In the genomic region with DNA sequence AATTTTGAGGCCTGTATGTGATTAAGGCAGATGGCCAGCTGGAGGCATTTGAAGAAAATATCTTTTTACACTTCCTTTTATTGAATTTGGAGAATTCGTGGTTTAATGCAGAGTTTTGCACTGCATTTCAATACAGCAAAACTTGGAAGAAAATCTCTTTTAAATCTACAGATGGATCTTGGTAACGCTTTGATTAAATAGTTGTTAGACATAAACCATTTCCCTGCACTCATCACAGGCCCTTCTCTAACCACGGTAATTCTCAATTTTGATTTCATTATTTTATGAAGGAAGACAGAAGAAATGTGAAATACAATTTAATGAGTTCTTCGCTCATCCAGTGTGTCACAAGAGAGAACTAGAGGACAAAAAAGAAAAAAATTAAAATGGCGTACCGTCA, we compare ENCODE assay signal across 8 cellular contexts.
"Had no signal": no experiment of that assay in that cellular context is flagged by ENCODE, and none has a peak within 500 bp of the region (broad histone marks: within the 10 kb centered on the region; RNA-seq: fewer than 3 reads in every experiment).

No MANE protein-coding gene starts in this region.

- H3K9me3 ChIP-seq: HAP-1 had no signal

- H2AFZ ChIP-seq: GM23248 had no signal

- DNase-seq: GM23248, GOT3, H7, HFFc6, IMR-90 had no signal

- H3K4me3 ChIP-seq: GM23248, HAP-1, K562 had no signal

- H3K9me3 Mint-ChIP-seq: HFFc6 had no signal

- H3K4me3 Mint-ChIP-seq: HFFc6 had no signal

- ATAC-seq: HCT116, K562 had no signal

- H3K9ac ChIP-seq: GM23248 had no signal

- H3K27ac Mint-ChIP-seq: HFFc6 had no signal

- H3K27ac ChIP-seq: GM23248 had no signal

- H3K36me3 ChIP-seq: HAP-1 had no signal
